In the genomic region with DNA sequence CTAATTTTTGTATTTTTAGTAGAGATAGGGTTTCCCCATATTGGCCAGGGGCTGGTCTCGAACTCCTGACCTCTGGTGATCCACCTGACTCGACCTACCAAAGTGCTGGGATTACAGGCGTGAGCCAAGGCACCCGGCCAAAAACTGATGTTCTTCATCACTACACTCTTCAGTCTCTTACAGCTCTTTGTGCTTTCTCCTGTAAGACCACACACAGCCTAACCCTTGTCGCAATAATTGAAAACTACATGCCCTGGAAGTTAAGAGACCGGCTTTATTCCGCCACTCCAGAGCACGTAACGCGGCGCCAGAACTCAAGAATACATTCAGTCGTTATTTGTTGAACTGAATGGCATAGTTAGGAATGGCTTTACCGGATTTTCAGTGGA, we compare ENCODE assay signal across 8 cellular contexts. TPM values are rescaled to one million over a fixed set of nuclear protein-coding genes. Genes with fewer than 3 reads are reported as not detected.
DNase-seq lines count a peak whose midpoint lies in the region; ATAC-seq and TF ChIP-seq lines count a peak whose summit lies in the region.

No MANE protein-coding gene starts in this region.

- H3K9me3 Mint-ChIP-seq in activated B cell treated with CpG ODN at 0.5 μM for 24 hours, result no peaks in the 10 kb centered on the region
- no peaks in the 10 kb centered on the region for H3K9me3 Mint-ChIP-seq in stimulated activated effector memory CD8-positive, alpha-beta T cell treated with anti-CD3 and anti-CD28 coated beads, Interleukin-12 subunit alpha, Interleukin-12 subunit beta, amount 100 ng/mL, for 72 hours

- peaks cover 39% of the 10 kb centered on the region for H3K4me1 Mint-ChIP-seq in activated B cell treated with CpG ODN at 0.5 μM for 24 hours
- H3K4me1 Mint-ChIP-seq in stimulated activated effector memory CD8-positive, alpha-beta T cell treated with anti-CD3 and anti-CD28 coated beads, Interleukin-12 subunit alpha, Interleukin-12 subunit beta, amount 100 ng/mL, for 72 hours, result peaks cover 40% of the 10 kb centered on the region

- DNase-seq in activated B cell treated with CpG ODN at 0.5 μM for 24 hours (no peak), iPS DF 6.9 (ENCODE audit: low read depth, low spot score) (no peak), H4 (ENCODE audit: low spot score) (no peak), GM20000 (ENCODE audit: low spot score) (no peak)
- DNase-seq in stimulated activated effector memory CD8-positive, alpha-beta T cell treated with anti-CD3 and anti-CD28 coated beads, Interleukin-12 subunit alpha, Interleukin-12 subunit beta, amount 100 ng/mL, for 72 hours (ENCODE audit: low spot score in 2 of 2), result no peak
- DNase-seq in stimulated activated CD4-positive, alpha-beta T cell treated with anti-CD3 and anti-CD28 coated beads, Interleukin-1b, Interleukin-23, amount 100 ng/mL, for 48 hours, result no peak

- H3K4me3 ChIP-seq in iPS DF 6.9 (ENCODE audit: low read length), result peak overlapping the region; percentile 93

- H3K27me3 ChIP-seq in iPS DF 6.9 (ENCODE audit: control insufficient read depth, insufficient read depth, low read length), result no peaks in the 10 kb centered on the region

- H3K36me3 ChIP-seq in iPS DF 6.9 (ENCODE audit: control insufficient read depth, insufficient read depth, low read length), result peaks cover 23% of the 10 kb centered on the region

- ATAC-seq in HG02610 (IDR thresholded peaks at IDR 0.05; ENCODE audit: unreplicated experiment) (peak; percentile 7), activated B cell treated with CpG ODN at 0.5 μM for 24 hours (ENCODE audit: low read depth) (no peak), GM21423 (IDR thresholded peaks at IDR 0.05; ENCODE audit: unreplicated experiment) (no peak)
- ATAC-seq in stimulated activated effector memory CD8-positive, alpha-beta T cell treated with anti-CD3 and anti-CD28 coated beads, Interleukin-12 subunit alpha, Interleukin-12 subunit beta, amount 100 ng/mL, for 72 hours, result peak; percentile 4

- H3K9me3 ChIP-seq in iPS DF 6.9 (ENCODE audit: control insufficient read depth, insufficient read depth, low read length), result no peaks in the 10 kb centered on the region

- CTCF ChIA-PET in activated B cell treated with CpG ODN at 0.5 μM for 24 hours (lab: Charles Lee), result interaction anchor here (0.9 to 1.6 kb wide), 5 partner anchors 8 to 120 kb away, joined by 3 to 4 read pairs (median 3); a partner anchor contains a TSS

- no peaks in the 10 kb centered on the region for H3K4me1 ChIP-seq in iPS DF 6.9 (ENCODE audit: control insufficient read depth, insufficient read depth, low read length)

- POLR2A ChIA-PET in activated B cell treated with CpG ODN at 0.5 μM for 24 hours (lab: Charles Lee), result interaction anchor here (0.6 to 3.3 kb wide), 9 partner anchors 8 to 129 kb away, joined by 3 to 32 read pairs (median 8); a partner anchor contains a TSS

- WGBS in iPS DF 6.9 (ENCODE audit: insufficient coverage, insufficient read length), result no CpG with 5 or more reads among the region's 13 CpGs

- H3K36me3 Mint-ChIP-seq in activated B cell treated with CpG ODN at 0.5 μM for 24 hours (ENCODE audit: low read depth), result peaks cover 44% of the 10 kb centered on the region
- peaks cover 60% of the 10 kb centered on the region for H3K36me3 Mint-ChIP-seq in stimulated activated effector memory CD8-positive, alpha-beta T cell treated with anti-CD3 and anti-CD28 coated beads, Interleukin-12 subunit alpha, Interleukin-12 subunit beta, amount 100 ng/mL, for 72 hours

- H3K27me3 Mint-ChIP-seq in activated B cell treated with CpG ODN at 0.5 μM for 24 hours, result no peaks in the 10 kb centered on the region

- H3K27ac Mint-ChIP-seq in activated B cell treated with CpG ODN at 0.5 μM for 24 hours, result peak overlapping the region; percentile 99
- H3K27ac Mint-ChIP-seq in stimulated activated effector memory CD8-positive, alpha-beta T cell treated with anti-CD3 and anti-CD28 coated beads, Interleukin-12 subunit alpha, Interleukin-12 subunit beta, amount 100 ng/mL, for 72 hours, result peak overlapping the region; percentile 98

- H3K27ac ChIP-seq in iPS DF 6.9 (ENCODE audit: low read length), result no peak overlapping the region

- peak overlapping the region; percentile 99 for H3K4me3 Mint-ChIP-seq in activated B cell treated with CpG ODN at 0.5 μM for 24 hours
- H3K4me3 Mint-ChIP-seq in stimulated activated effector memory CD8-positive, alpha-beta T cell treated with anti-CD3 and anti-CD28 coated beads, Interleukin-12 subunit alpha, Interleukin-12 subunit beta, amount 100 ng/mL, for 72 hours, result peak overlapping the region; percentile 95

- TF ChIP-seq CTCF in activated B cell treated with CpG ODN at 0.5 μM for 24 hours (IDR thresholded peaks at IDR 0.05) (no peak), GM20000 (IDR thresholded peaks at IDR 0.05; ENCODE audit: extremely low read depth, missing control alignments) (no peak)

- intact Hi-C loops in activated B cell treated with CpG ODN at 0.5 μM for 24 hours (cut with micrococcal nuclease), result loop anchor here (1.0 to 2.0 kb wide), 3 partner anchors 9 to 144 kb away; a partner anchor contains a TSS

RNA-seq across cellular contexts. Expression of a gene that starts 0.6 kb away (rescaled TPM):
- total RNA-seq in activated B cell treated with CpG ODN at 0.5 μM for 24 hours, result 64.6 and 71.8 TPM in 2 replicates
- total RNA-seq in H4 (2014; rRNA removed; shearing (Covaris generic)), result 31.8 and 49.3 TPM in 2 replicates

RNA-seq across cellular contexts. Expression of a gene that starts 9.2 kb away (rescaled TPM):
- 75.6 and 84.5 TPM in 2 replicates for total RNA-seq in activated B cell treated with CpG ODN at 0.5 μM for 24 hours
- total RNA-seq in H4 (2014; rRNA removed; shearing (Covaris generic)), result 212 and 242 TPM in 2 replicates

RNA-seq across cellular contexts. Expression of a gene that starts 18.5 kb away (rescaled TPM):
- total RNA-seq in activated B cell treated with CpG ODN at 0.5 μM for 24 hours, result not detected in 2 replicates
- total RNA-seq in H4 (2014; rRNA removed; shearing (Covaris generic)), result not detected in 2 replicates

RNA-seq across cellular contexts. Expression of a gene that starts 21.2 kb away (rescaled TPM):
- total RNA-seq in activated B cell treated with CpG ODN at 0.5 μM for 24 hours, result 19.6 TPM in 2 replicates
- total RNA-seq in H4 (2014; rRNA removed; shearing (Covaris generic)), result not detected in 2 replicates

RNA-seq across cellular contexts. Expression of a gene that starts 28.4 kb away (rescaled TPM):
- total RNA-seq in activated B cell treated with CpG ODN at 0.5 μM for 24 hours, result 0.22 and 0.29 TPM in 2 replicates
- total RNA-seq in H4 (2014; rRNA removed; shearing (Covaris generic)), result 9.2 and 12.7 TPM in 2 replicates

Comparison
In these comparisons a context has a peak if more than half of its experiments do, and no peak if none do; other contexts are left out.
1. ATAC-seq: peak in HG02610 (single experiment) and stimulated activated effector memory CD8-positive, alpha-beta T cell treated with anti-CD3 and anti-CD28 coated beads, Interleukin-12 subunit alpha, Interleukin-12 subunit beta, amount 100 ng/mL, for 72 hours (single experiment); none in activated B cell treated with CpG ODN at 0.5 μM for 24 hours (single experiment) and GM21423 (single experiment).